Comparison of ENCODE assay signal across 9 cellular contexts in genomic region chr7:139502226-139502625, GRCh38. TPM values are rescaled to one million over a fixed set of nuclear protein-coding genes. Genes with fewer than 3 reads are reported as not detected.
"Had no signal": no experiment of that assay in that cellular context is flagged by ENCODE, and none has a peak within 500 bp of the region (broad histone marks: within the 10 kb centered on the region; RNA-seq: fewer than 3 reads in every experiment).

No MANE protein-coding gene starts in this region.

- H3K4me2 ChIP-seq: GM23338 had no signal

- H2AFZ ChIP-seq: GM23338 had no signal

- H3K4me3 ChIP-seq: GM23338, K562 had no signal

- FAIRE-seq: HTR-8/SVneo, K562 had no signal

- DNase-seq: H9, HCEC 1CT, IMR-90, KG1 had no signal

RNA-seq across cellular contexts. Expression of gene KLRG2, which starts 18.8 kb away (rescaled TPM):
- total RNA-seq: H4, HT-29, K562 had no signal
- polyA plus RNA-seq: K562 had no signal

RNA-seq across cellular contexts. Expression of gene CLEC2L, which starts 21.3 kb away (rescaled TPM):
- total RNA-seq: GM23338, HT-29, IMR-90 had no signal
- polyA plus RNA-seq: GM23338, IMR-90 had no signal
